ENCODE assay signal across 15 cellular contexts in the genomic region with DNA sequence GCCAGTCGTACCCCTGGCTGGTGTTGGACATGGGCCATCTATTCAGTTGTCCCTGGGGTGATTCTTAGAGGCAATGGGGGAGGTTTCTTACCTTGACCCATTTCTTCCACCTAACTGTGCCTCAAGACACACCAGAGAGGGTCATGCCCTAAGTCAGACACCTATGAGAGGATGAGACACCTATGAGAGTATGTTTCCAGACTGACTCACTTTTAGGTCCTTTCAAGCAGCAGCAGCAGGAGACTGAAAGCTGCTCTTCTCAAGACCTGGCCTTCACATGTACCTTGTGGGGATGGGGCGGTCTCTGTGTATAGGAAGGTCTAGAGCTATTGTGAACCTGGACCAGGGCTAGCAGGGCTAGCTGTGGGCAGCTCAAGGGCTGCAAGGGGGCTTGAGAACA.
DNase-seq lines count a peak whose midpoint lies in the region; ATAC-seq and TF ChIP-seq lines count a peak whose summit lies in the region.
"Had no signal": no experiment of that assay in that cellular context is flagged by ENCODE, and none has a peak within 500 bp of the region (broad histone marks: within the 10 kb centered on the region; RNA-seq: fewer than 3 reads in every experiment).

No MANE protein-coding gene starts in this region.

- no peak overlapping the region for H3K27ac ChIP-seq in coronary artery
- no peak overlapping the region for H3K27ac ChIP-seq in right atrium auricular region
- H3K27ac ChIP-seq in caudate nucleus (ENCODE audit: low read depth, low read length): no peak overlapping the region
- H3K27ac ChIP-seq: BLaER1 treated with 17β-estradiol and CSF1 and Interleukin-3, amounts not matched to agents 10 nM and 100 nM had no signal

- H3K27me3 ChIP-seq in right atrium auricular region: no peaks in the 10 kb centered on the region
- H3K27me3 ChIP-seq: BLaER1 treated with 17β-estradiol and CSF1 and Interleukin-3, amounts not matched to agents 10 nM and 100 nM had no signal

- H3K36me3 ChIP-seq in right atrium auricular region: no peaks in the 10 kb centered on the region
- H3K36me3 ChIP-seq: BLaER1 treated with 17β-estradiol and CSF1 and Interleukin-3, amounts not matched to agents 10 nM and 100 nM had no signal

- peak; percentile 38 to 63 for ATAC-seq in activated T-cell treated with anti-CD3 and anti-CD28 coated beads, Interleukin-2, amount 50 U/mL, for 4 hours
- ATAC-seq in natural killer cell treated with Interleukin-12 subunit alpha and Interleukin-12 subunit beta and Interleukin-15 and Interleukin-18, amount 100 ng/mL, for 72 hours: peak; percentile 40 to 46
- no peak for ATAC-seq in natural killer cell
- ATAC-seq: CD8-positive, alpha-beta T cell; GM23338 had no signal

- no peaks in the 10 kb centered on the region for H3K9me3 ChIP-seq in right atrium auricular region

- H3K4me1 Mint-ChIP-seq in activated T-cell treated with anti-CD3 and anti-CD28 coated beads, Interleukin-2, amount 50 U/mL, for 4 hours (ENCODE audit: low read depth): peaks cover 4% of the 10 kb centered on the region
- no peaks in the 10 kb centered on the region for H3K4me1 Mint-ChIP-seq in natural killer cell treated with Interleukin-12 subunit alpha and Interleukin-12 subunit beta and Interleukin-15 and Interleukin-18, amount 100 ng/mL, for 72 hours (ENCODE audit: low read depth in 2 of 2)
- H3K4me1 Mint-ChIP-seq in natural killer cell: no peaks in the 10 kb centered on the region
- H3K4me1 Mint-ChIP-seq: B cell had no signal

- intact Hi-C loops in natural killer cell (cut with micrococcal nuclease): no loop called here

- no peak overlapping the region for H3K4me3 Mint-ChIP-seq in activated T-cell treated with anti-CD3 and anti-CD28 coated beads, Interleukin-2, amount 50 U/mL, for 4 hours
- H3K4me3 Mint-ChIP-seq in natural killer cell treated with Interleukin-12 subunit alpha and Interleukin-12 subunit beta and Interleukin-15 and Interleukin-18, amount 100 ng/mL, for 72 hours: no peak overlapping the region
- no peak overlapping the region for H3K4me3 Mint-ChIP-seq in natural killer cell
- H3K4me3 Mint-ChIP-seq: B cell; CD8-positive, alpha-beta T cell; GM23338 had no signal

- no peak for DNase-seq in activated T-cell treated with anti-CD3 and anti-CD28 coated beads, Interleukin-2, amount 50 U/mL, for 4 hours
- DNase-seq in activated T-cell treated with anti-CD3 and anti-CD28 coated beads, Interleukin-2, amount 50 U/mL, for 48 hours: no peak
- no peak for DNase-seq in natural killer cell treated with Interleukin-12 subunit alpha and Interleukin-12 subunit beta and Interleukin-15 and Interleukin-18, amount 100 ng/mL, for 72 hours (ENCODE audit: low spot score)
- DNase-seq in natural killer cell (no peak), coronary artery (ENCODE audit: low spot score) (peak; percentile 16), right atrium auricular region (ENCODE audit: low spot score) (no peak), caudate nucleus (lab: John Stamatoyannopoulos, UW) (no peak)
- DNase-seq: Calu3; CD8-positive, alpha-beta T cell; DMS79 treated with DMSO at 0.1 percent for 48 hours; GF-D8; HCEC 1CT had no signal

- H3K27ac Mint-ChIP-seq in natural killer cell treated with Interleukin-12 subunit alpha and Interleukin-12 subunit beta and Interleukin-15 and Interleukin-18, amount 100 ng/mL, for 72 hours: no peak overlapping the region
- no peak overlapping the region for H3K27ac Mint-ChIP-seq in natural killer cell
- H3K27ac Mint-ChIP-seq: B cell; CD8-positive, alpha-beta T cell; GM23338 had no signal

- peaks cover 2% of the 10 kb centered on the region for H3K27me3 Mint-ChIP-seq in activated T-cell treated with anti-CD3 and anti-CD28 coated beads, Interleukin-2, amount 50 U/mL, for 4 hours (ENCODE audit: low read depth)
- peaks cover 0 to 11% of the 10 kb centered on the region in 2 donors for H3K27me3 Mint-ChIP-seq in natural killer cell treated with Interleukin-12 subunit alpha and Interleukin-12 subunit beta and Interleukin-15 and Interleukin-18, amount 100 ng/mL, for 72 hours
- peaks cover 4 to 20% of the 10 kb centered on the region in 2 donors for H3K27me3 Mint-ChIP-seq in natural killer cell (ENCODE audit: low read depth in 2 of 2)

- no peak overlapping the region for H3K4me3 ChIP-seq in coronary artery
- no peak overlapping the region for H3K4me3 ChIP-seq in right atrium auricular region
- H3K4me3 ChIP-seq: BLaER1 treated with 17β-estradiol and CSF1 and Interleukin-3, amounts not matched to agents 10 nM and 100 nM; GM23338 had no signal

- H3K4me1 ChIP-seq in right atrium auricular region: no peaks in the 10 kb centered on the region

- no peaks in the 10 kb centered on the region for H3K36me3 Mint-ChIP-seq in activated T-cell treated with anti-CD3 and anti-CD28 coated beads, Interleukin-2, amount 50 U/mL, for 4 hours (ENCODE audit: insufficient read depth)
- no peaks in the 10 kb centered on the region for H3K36me3 Mint-ChIP-seq in natural killer cell treated with Interleukin-12 subunit alpha and Interleukin-12 subunit beta and Interleukin-15 and Interleukin-18, amount 100 ng/mL, for 72 hours
- H3K36me3 Mint-ChIP-seq in natural killer cell: no peaks in the 10 kb centered on the region
- H3K36me3 Mint-ChIP-seq: CD8-positive, alpha-beta T cell had no signal

- TF ChIP-seq CTCF in natural killer cell (IDR thresholded peaks at IDR 0.05) (no peak), coronary artery (IDR thresholded peaks at IDR 0.05) (no peak), right atrium auricular region (IDR thresholded peaks at IDR 0.05) (no peak)

- H3K9me3 Mint-ChIP-seq in activated T-cell treated with anti-CD3 and anti-CD28 coated beads, Interleukin-2, amount 50 U/mL, for 4 hours: no peaks in the 10 kb centered on the region
- no peaks in the 10 kb centered on the region for H3K9me3 Mint-ChIP-seq in natural killer cell treated with Interleukin-12 subunit alpha and Interleukin-12 subunit beta and Interleukin-15 and Interleukin-18, amount 100 ng/mL, for 72 hours
- H3K9me3 Mint-ChIP-seq in natural killer cell: no peaks in the 10 kb centered on the region
- H3K9me3 Mint-ChIP-seq: CD8-positive, alpha-beta T cell had no signal

Comparison
In these comparisons a context has a peak if more than half of its experiments do, and no peak if none do; other contexts are left out.
1. ATAC-seq: peak in activated T-cell treated with anti-CD3 and anti-CD28 coated beads, Interleukin-2, amount 50 U/mL, for 4 hours (2 of 2) and natural killer cell treated with Interleukin-12 subunit alpha and Interleukin-12 subunit beta and Interleukin-15 and Interleukin-18, amount 100 ng/mL, for 72 hours (2 of 2); none in natural killer cell (0 of 3).